1 cellular context compared by ENCODE assay signal in genomic region chr11:64245797-64246623, GRCh38.
A peak's percentile ranks its signal among the peaks of the same experiment; 100 is the strongest.
TF ChIP-seq lines count a peak whose summit lies in the region.

No MANE protein-coding gene starts in this region.

TF ChIP-seq in K562, 482 proteins besides CTCF, POLR2A, EP300 and RAD21 (continued from another document and continues in another):
- TF ChIP-seq USF2 (CRISPR knock-in tag; IDR thresholded peaks at IDR 0.05): no peak
- TF ChIP-seq RBM25 (IDR thresholded peaks at IDR 0.05; ENCODE audit: low read depth, low read length, severe bottlenecking): no peak
- no peak for TF ChIP-seq ASH1L (IDR thresholded peaks at IDR 0.05; ENCODE audit: borderline replicate concordance, low read depth, partially characterized antibody)
- peak; percentile 77 for TF ChIP-seq NBN (IDR thresholded peaks at IDR 0.05; ENCODE audit: low read depth)
- no peak for TF ChIP-seq GABPB2 (CRISPR knock-in tag; conservative IDR thresholded peaks at IDR 0.05)
- no peak for TF ChIP-seq IFI16 (CRISPR knock-in tag; IDR thresholded peaks at IDR 0.05)
- TF ChIP-seq KLF10 (CRISPR knock-in tag; IDR thresholded peaks at IDR 0.05): no peak
- TF ChIP-seq HDAC3 (IDR thresholded peaks at IDR 0.05; ENCODE audit: borderline replicate concordance, partially characterized antibody): no peak
- no peak for TF ChIP-seq MXD1 (CRISPR knock-in tag; IDR thresholded peaks at IDR 0.05; ENCODE audit: borderline replicate concordance, poor library complexity, severe bottlenecking)
- no peak for TF ChIP-seq SRSF3 (IDR thresholded peaks at IDR 0.05; ENCODE audit: insufficient read depth, low read length)
- no peak for TF ChIP-seq MEIS2 (IDR thresholded peaks at IDR 0.05; ENCODE audit: partially characterized antibody)
- no peak for TF ChIP-seq TGIF2 (CRISPR knock-in tag; IDR thresholded peaks at IDR 0.05)
- TF ChIP-seq DNMT1 (IDR thresholded peaks at IDR 0.05): no peak
- no peak for TF ChIP-seq SRSF1 (IDR thresholded peaks at IDR 0.05; ENCODE audit: low read depth, low read length)
- TF ChIP-seq ZMIZ1 (IDR thresholded peaks at IDR 0.05; ENCODE audit: low read depth in 2 of 2, low read length in 2 of 2): no peak
- no peak for TF ChIP-seq IRF1 (CRISPR knock-in tag; IDR thresholded peaks at IDR 0.05; ENCODE audit: borderline replicate concordance)
- TF ChIP-seq SNAPC5 (CRISPR knock-in tag; IDR thresholded peaks at IDR 0.05): no peak
- TF ChIP-seq ATF7 (IDR thresholded peaks at IDR 0.05): peak; percentile 22; the same call in 1 of the 2 replicates
- no peak for TF ChIP-seq ZNF407 (IDR thresholded peaks at IDR 0.05; ENCODE audit: low read depth)
- no peak for TF ChIP-seq FOXJ3 (CRISPR knock-in tag; IDR thresholded peaks at IDR 0.05)
- no peak for TF ChIP-seq PTRF (tag; IDR thresholded peaks at IDR 0.05)
- TF ChIP-seq NCOA1 (IDR thresholded peaks at IDR 0.05; ENCODE audit: low read depth): no peak
- no peak for TF ChIP-seq OTX1 (CRISPR knock-in tag; IDR thresholded peaks at IDR 0.05)
- TF ChIP-seq TRIM24 (IDR thresholded peaks at IDR 0.05): peak in 1 of 2 experiments; percentile 92; a peak in 2 of 4 replicates
- peak; percentile 76; the same call in 1 of the 2 replicates for TF ChIP-seq GATAD2A (IDR thresholded peaks at IDR 0.05)
- TF ChIP-seq MNT (conservative IDR thresholded peaks at IDR 0.05): peak; percentile 32 to 66; a peak in 3 of 4 replicates
- no peak for TF ChIP-seq XRCC4 (IDR thresholded peaks at IDR 0.05; ENCODE audit: extremely low read depth, insufficient read depth, insufficient read length)
- no peak for TF ChIP-seq ZNF444 (CRISPR knock-in tag; IDR thresholded peaks at IDR 0.05)
- no peak for TF ChIP-seq NCOA4 (IDR thresholded peaks at IDR 0.05; ENCODE audit: partially characterized antibody)
- no peak for TF ChIP-seq CHCHD3 (CRISPR knock-in tag; IDR thresholded peaks at IDR 0.05)
- TF ChIP-seq CCNT2 (IDR thresholded peaks at IDR 0.05; ENCODE audit: borderline replicate concordance, extremely low read depth, insufficient read length, low read depth, low read length): no peak
- peak; percentile 19; the same call in 1 of the 2 replicates for TF ChIP-seq PHF8 (IDR thresholded peaks at IDR 0.05; ENCODE audit: borderline replicate concordance, low read length)
- no peak for TF ChIP-seq RBM39 (optimal IDR thresholded peaks at IDR 0.05; ENCODE audit: low read depth, low read length)
- no peak for TF ChIP-seq GTF2A2 (tag; IDR thresholded peaks at IDR 0.05)
- TF ChIP-seq ZNF586 (CRISPR knock-in tag; conservative IDR thresholded peaks at IDR 0.05): no peak
- TF ChIP-seq ZNF398 (CRISPR knock-in tag; IDR thresholded peaks at IDR 0.05): no peak
- no peak for TF ChIP-seq FOS (IDR thresholded peaks at IDR 0.05; ENCODE audit: extremely low read depth, insufficient read length)
- TF ChIP-seq ZKSCAN8 (CRISPR knock-in tag; IDR thresholded peaks at IDR 0.05): no peak
- TF ChIP-seq RHOXF2B (CRISPR knock-in tag; conservative IDR thresholded peaks at IDR 0.05): no peak
- no peak for TF ChIP-seq ZNF511 (CRISPR knock-in tag; IDR thresholded peaks at IDR 0.05)
- TF ChIP-seq NEUROD1 (IDR thresholded peaks at IDR 0.05; ENCODE audit: borderline replicate concordance, low read depth, low read length, partially characterized antibody): peak; percentile 48
- no peak for TF ChIP-seq GMEB1 (CRISPR knock-in tag; IDR thresholded peaks at IDR 0.05)
